Comparison of ENCODE assay signal across 20 cellular contexts in genomic region chr16:82993874-82994375, GRCh38.
DNase-seq lines count a peak whose midpoint lies in the region; ATAC-seq and TF ChIP-seq lines count a peak whose summit lies in the region.
"Had no signal": no experiment of that assay in that cellular context is flagged by ENCODE, and none has a peak within 500 bp of the region (broad histone marks: within the 10 kb centered on the region; RNA-seq: fewer than 3 reads in every experiment).

No MANE protein-coding gene starts in this region.

- H3K27ac Mint-ChIP-seq in activated T-helper 17 cell treated with anti-CD3 and anti-CD28 coated beads, Interleukin-2, amount 50 U/mL, for 72 hours = no peak overlapping the region
- H3K27ac Mint-ChIP-seq: CD4-positive, CD25-positive, alpha-beta regulatory T cell had no signal

- no peak overlapping the region for H3K9ac ChIP-seq in HCT116 (ENCODE audit: low read length)

- DNase-seq in HCT116 (ENCODE audit: low read depth, low spot score) = no peak
- DNase-seq in NCI-H1694 treated with DMSO at 0.1 percent for 48 hours (lab: John Stamatoyannopoulos, UW) = peak; percentile 85
- DNase-seq in NCI-H82 (lab: John Stamatoyannopoulos, UW) = peak; percentile 53
- peak; percentile 15 for DNase-seq in myocyte (ENCODE audit: low read depth)
- no peak for DNase-seq in NK-92 (lab: John Stamatoyannopoulos, UW; ENCODE audit: unreplicated experiment)
- no peak for DNase-seq in sigmoid colon
- DNase-seq: CD4-positive, CD25-positive, alpha-beta regulatory T cell; DMS53; KBM-7; NCI-H1048; NCI-H1417; NCI-H187 treated with DMSO at 0.1 percent for 48 hours; NCI-H446; NCI-H526 treated with DMSO at 0.1 percent for 48 hours; NK-92 treated with Interleukin-12 subunit alpha and Interleukin-12 subunit beta, amount 100 ng/mL, for 24 hours; PC-9; RPMI8226; SHP77; T-helper 1 cell had no signal

- intact Hi-C loops in HCT116 (cut with micrococcal nuclease) = no loop called here
- intact Hi-C loops in sigmoid colon (cut with DNase I) = no loop called here

- H3K36me3 ChIP-seq in HCT116 (ENCODE audit: control insufficient read depth in 1 of 2, insufficient read depth in 2 of 2, low read length in 2 of 2) = no peaks in the 10 kb centered on the region
- no peaks in the 10 kb centered on the region for H3K36me3 ChIP-seq in sigmoid colon

- TF ChIP-seq EP300 in sigmoid colon (IDR thresholded peaks at IDR 0.05) = no peak

- no peak for TF ChIP-seq RAD21 in HCT116 (IDR thresholded peaks at IDR 0.05; ENCODE audit: low read depth)

- no TSS peak for BruUV-seq in HCT116 (replicated peaks; lab: Mats Ljungman, UMichigan)

- no peaks in the 10 kb centered on the region for H3K4me1 Mint-ChIP-seq in activated T-helper 17 cell treated with anti-CD3 and anti-CD28 coated beads, Interleukin-2, amount 50 U/mL, for 72 hours
- H3K4me1 Mint-ChIP-seq: CD4-positive, CD25-positive, alpha-beta regulatory T cell had no signal

- H2AFZ ChIP-seq in HCT116 (ENCODE audit: low read depth, low read length, poor library complexity, severe bottlenecking) = no peak overlapping the region
- H2AFZ ChIP-seq: PC-9 had no signal

- no peaks in the 10 kb centered on the region for H3K79me2 ChIP-seq in HCT116 (ENCODE audit: insufficient read depth, low read length)

- 88 to 93% methylated on average over 5 of the region's 5 CpGs for WGBS in sigmoid colon, 2 donors

- RAD21 ChIA-PET in HCT116 (lab: Charles Lee; ENCODE audit: low non-redundant PET in 1 of 2, low total read pairs in 2 of 2, uncharacterized antibody in 2 of 2, unreplicated experiment in 2 of 2) = no interaction called here

- no peak overlapping the region for H3K27ac ChIP-seq in HCT116 (ENCODE audit: low read depth, low read length)
- no peak overlapping the region for H3K27ac ChIP-seq in sigmoid colon
- H3K27ac ChIP-seq: PC-9 had no signal

- no peaks in the 10 kb centered on the region for H3K27me3 ChIP-seq in HCT116 (ENCODE audit: insufficient read depth, low read length)
- H3K27me3 ChIP-seq in sigmoid colon = no peaks in the 10 kb centered on the region

- H4K20me1 ChIP-seq in HCT116 (ENCODE audit: insufficient read depth) = no peaks in the 10 kb centered on the region

- H3K36me3 Mint-ChIP-seq in activated T-helper 17 cell treated with anti-CD3 and anti-CD28 coated beads, Interleukin-2, amount 50 U/mL, for 72 hours (ENCODE audit: low read depth) = no peaks in the 10 kb centered on the region
- H3K36me3 Mint-ChIP-seq: CD4-positive, CD25-positive, alpha-beta regulatory T cell had no signal

- no peak overlapping the region for H3K4me3 ChIP-seq in HCT116 (replicated peaks in 1 of 2; ENCODE audit: low read depth in 1 of 2, low read length in 2 of 2)
- no peak overlapping the region for H3K4me3 ChIP-seq in sigmoid colon
- H3K4me3 ChIP-seq: PC-9 had no signal

- H3K9me3 Mint-ChIP-seq in activated T-helper 17 cell treated with anti-CD3 and anti-CD28 coated beads, Interleukin-2, amount 50 U/mL, for 72 hours = peaks cover 3% of the 10 kb centered on the region

- H3K27me3 Mint-ChIP-seq in activated T-helper 17 cell treated with anti-CD3 and anti-CD28 coated beads, Interleukin-2, amount 50 U/mL, for 72 hours = no peaks in the 10 kb centered on the region
- H3K27me3 Mint-ChIP-seq: CD4-positive, CD25-positive, alpha-beta regulatory T cell had no signal

- ATAC-seq in HCT116 = no peak
- ATAC-seq in activated T-helper 17 cell treated with anti-CD3 and anti-CD28 coated beads, Interleukin-2, amount 50 U/mL, for 72 hours (replicated peaks) = no peak

- H3K4me1 ChIP-seq in HCT116 (ENCODE audit: control insufficient read depth in 1 of 2, insufficient read depth in 2 of 2, low read length in 2 of 2) = no peaks in the 10 kb centered on the region
- no peaks in the 10 kb centered on the region for H3K4me1 ChIP-seq in sigmoid colon

- TF ChIP-seq CTCF in HCT116 (IDR thresholded peaks at IDR 0.05 in 2 of 3, conservative IDR thresholded peaks at IDR 0.05 in 1 of 3; ENCODE audit: borderline replicate concordance in 1 of 3, insufficient read depth in 1 of 3, low read depth in 2 of 3, low read length in 2 of 3) (no peak), sigmoid colon (IDR thresholded peaks at IDR 0.05) (no peak)

- H3K9me2 ChIP-seq in HCT116 (ENCODE audit: insufficient read depth) = no peaks in the 10 kb centered on the region

- no peak overlapping the region for H3K4me3 Mint-ChIP-seq in activated T-helper 17 cell treated with anti-CD3 and anti-CD28 coated beads, Interleukin-2, amount 50 U/mL, for 72 hours
- H3K4me3 Mint-ChIP-seq: CD4-positive, CD25-positive, alpha-beta regulatory T cell had no signal

- TF ChIP-seq POLR2A in HCT116 (IDR thresholded peaks at IDR 0.05; ENCODE audit: borderline replicate concordance, extremely low read depth, insufficient read depth, insufficient read length) = no peak
- no peak for TF ChIP-seq POLR2A in sigmoid colon (IDR thresholded peaks at IDR 0.05)

- CTCF ChIA-PET in HCT116 (lab: Charles Lee) = no interaction called here

- H3K4me2 ChIP-seq in HCT116 (ENCODE audit: low read length) = no peak overlapping the region
- H3K4me2 ChIP-seq: PC-9 had no signal

- POLR2A ChIA-PET in HCT116 (lab: Charles Lee) = no interaction called here

- H3K9me3 ChIP-seq in HCT116 (ENCODE audit: control insufficient read depth in 1 of 2, insufficient read depth in 1 of 2, low read depth in 1 of 2, low read length in 2 of 2) (peaks cover 27 to 41% of the 10 kb centered on the region in 2 experiments; a peak in 2 of 4 replicates), sigmoid colon (no peaks in the 10 kb centered on the region)

TF ChIP-seq in HCT116, 20 proteins besides CTCF, POLR2A, EP300 and RAD21:
- TF ChIP-seq ZFX (IDR thresholded peaks at IDR 0.05) (0 out of 2 replicates have a peak, but pooled peaks have one; percentile 21), YY1 (IDR thresholded peaks at IDR 0.05; ENCODE audit: extremely low read depth, insufficient replicate concordance, low read depth, low read length) (no peak)

Comparison
In these comparisons a context has a peak if more than half of its experiments do, and no peak if none do; other contexts are left out.
1. DNase-seq: peak in NCI-H1694 treated with DMSO at 0.1 percent for 48 hours (single experiment), NCI-H82 (single experiment) and myocyte (single experiment); none in HCT116 (single experiment), NK-92 (single experiment) and sigmoid colon (single experiment).